ENCODE assay signal across 1 cellular context in the genomic region with DNA sequence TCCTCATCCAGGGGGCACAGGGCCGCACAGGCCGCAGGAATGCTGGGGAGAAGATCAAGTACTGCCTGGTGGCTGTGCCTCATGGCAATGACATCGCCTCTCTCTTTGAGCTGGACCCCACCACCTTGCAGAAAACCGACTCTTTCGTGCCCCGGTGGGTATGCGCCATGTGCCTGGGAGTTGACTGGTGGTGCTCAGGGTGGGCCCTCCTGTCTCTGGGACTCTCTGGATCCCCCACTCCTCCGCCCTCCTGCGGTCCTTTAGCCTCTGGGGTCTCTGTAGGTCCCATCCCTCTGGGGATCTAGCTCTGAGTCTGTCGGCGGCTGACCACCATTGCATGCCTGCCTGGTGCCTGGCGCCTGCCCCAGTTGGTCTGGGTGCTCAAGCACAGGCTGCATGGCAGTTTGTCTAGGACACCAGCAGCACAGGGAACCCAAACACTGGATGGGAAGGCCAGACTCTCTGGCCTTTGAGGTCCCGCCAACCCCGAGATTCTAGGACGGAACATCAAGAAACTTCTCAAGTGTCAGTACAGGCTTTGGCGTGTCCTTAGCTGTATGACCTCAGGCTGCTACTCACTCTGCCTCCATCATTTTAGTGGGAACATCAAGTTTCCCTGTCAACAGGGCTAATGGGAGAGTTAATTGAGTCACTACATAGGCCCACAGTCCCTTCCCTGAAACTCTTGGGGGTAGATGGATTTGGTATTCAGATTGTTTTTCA.
TF ChIP-seq lines count a peak whose summit lies in the region.

No MANE protein-coding gene starts in this region.

TF ChIP-seq in WTC11, 78 proteins besides CTCF, POLR2A, EP300 and RAD21 (continued from another document):
- TF ChIP-seq, protein P1, sequence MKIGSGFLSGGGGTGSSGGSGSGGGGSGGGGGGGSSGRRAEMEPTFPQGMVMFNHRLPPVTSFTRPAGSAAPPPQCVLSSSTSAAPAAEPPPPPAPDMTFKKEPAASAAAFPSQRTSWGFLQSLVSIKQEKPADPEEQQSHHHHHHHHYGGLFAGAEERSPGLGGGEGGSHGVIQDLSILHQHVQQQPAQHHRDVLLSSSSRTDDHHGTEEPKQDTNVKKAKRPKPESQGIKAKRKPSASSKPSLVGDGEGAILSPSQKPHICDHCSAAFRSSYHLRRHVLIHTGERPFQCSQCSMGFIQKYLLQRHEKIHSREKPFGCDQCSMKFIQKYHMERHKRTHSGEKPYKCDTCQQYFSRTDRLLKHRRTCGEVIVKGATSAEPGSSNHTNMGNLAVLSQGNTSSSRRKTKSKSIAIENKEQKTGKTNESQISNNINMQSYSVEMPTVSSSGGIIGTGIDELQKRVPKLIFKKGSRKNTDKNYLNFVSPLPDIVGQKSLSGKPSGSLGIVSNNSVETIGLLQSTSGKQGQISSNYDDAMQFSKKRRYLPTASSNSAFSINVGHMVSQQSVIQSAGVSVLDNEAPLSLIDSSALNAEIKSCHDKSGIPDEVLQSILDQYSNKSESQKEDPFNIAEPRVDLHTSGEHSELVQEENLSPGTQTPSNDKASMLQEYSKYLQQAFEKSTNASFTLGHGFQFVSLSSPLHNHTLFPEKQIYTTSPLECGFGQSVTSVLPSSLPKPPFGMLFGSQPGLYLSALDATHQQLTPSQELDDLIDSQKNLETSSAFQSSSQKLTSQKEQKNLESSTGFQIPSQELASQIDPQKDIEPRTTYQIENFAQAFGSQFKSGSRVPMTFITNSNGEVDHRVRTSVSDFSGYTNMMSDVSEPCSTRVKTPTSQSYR (CRISPR knock-in tag; IDR thresholded peaks at IDR 0.05): no peak
- no peak for TF ChIP-seq NFYB (CRISPR knock-in tag; conservative IDR thresholded peaks at IDR 0.05; ENCODE audit: low read depth)
- TF ChIP-seq SOX15 (CRISPR knock-in tag; IDR thresholded peaks at IDR 0.05): no peak
- no peak for TF ChIP-seq ZNF425 (CRISPR knock-in tag; conservative IDR thresholded peaks at IDR 0.05)
- TF ChIP-seq ATF3 (CRISPR knock-in tag; conservative IDR thresholded peaks at IDR 0.05): no peak
- TF ChIP-seq ATF2 (CRISPR knock-in tag; IDR thresholded peaks at IDR 0.05; ENCODE audit: borderline replicate concordance, low read depth): no peak
- no peak for TF ChIP-seq MYBL2 (CRISPR knock-in tag; IDR thresholded peaks at IDR 0.05)
- TF ChIP-seq ZNF671 (CRISPR knock-in tag; IDR thresholded peaks at IDR 0.05): no peak
- TF ChIP-seq ZNF121 (CRISPR knock-in tag; IDR thresholded peaks at IDR 0.05): no peak
TF ChIP-seq in WTC11: peak in this region for 0.
